ENCODE assay signal across 1 cellular context in the genomic region with DNA sequence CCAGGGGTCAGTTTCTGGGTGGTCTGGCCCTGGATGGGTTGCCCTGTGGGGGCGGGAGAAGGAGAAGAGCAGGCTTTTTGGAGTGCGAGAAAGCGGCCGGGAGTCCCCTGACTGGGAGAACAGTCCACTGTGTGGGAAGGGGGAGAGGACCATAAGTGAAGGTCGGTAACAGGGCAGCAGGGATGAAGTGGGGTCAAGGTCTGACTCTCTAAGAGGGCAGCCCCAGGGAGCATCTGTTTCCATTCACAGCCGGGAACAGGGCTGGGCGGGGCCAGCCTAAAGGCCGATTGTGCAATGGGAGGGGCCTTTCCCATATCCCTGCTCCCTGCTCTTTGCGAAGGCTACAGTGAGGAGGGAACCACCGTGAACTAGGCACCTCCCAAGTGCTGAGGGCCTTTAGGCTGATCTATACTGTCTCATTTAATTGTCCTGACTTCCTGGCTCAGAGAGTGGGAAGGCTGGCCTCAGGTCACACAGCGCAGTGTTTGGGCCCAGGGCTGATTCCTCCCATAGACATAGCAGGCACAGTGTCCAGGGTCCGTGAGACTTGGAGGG.
TF ChIP-seq lines count a peak whose summit lies in the region.

No MANE protein-coding gene starts in this region.

TF ChIP-seq in SK-N-SH treated with all-trans-retinoic acid at 6 μM for 48 hours, 23 proteins besides CTCF, POLR2A, EP300 and RAD21 (continued from another document):
- TF ChIP-seq, protein P1, sequence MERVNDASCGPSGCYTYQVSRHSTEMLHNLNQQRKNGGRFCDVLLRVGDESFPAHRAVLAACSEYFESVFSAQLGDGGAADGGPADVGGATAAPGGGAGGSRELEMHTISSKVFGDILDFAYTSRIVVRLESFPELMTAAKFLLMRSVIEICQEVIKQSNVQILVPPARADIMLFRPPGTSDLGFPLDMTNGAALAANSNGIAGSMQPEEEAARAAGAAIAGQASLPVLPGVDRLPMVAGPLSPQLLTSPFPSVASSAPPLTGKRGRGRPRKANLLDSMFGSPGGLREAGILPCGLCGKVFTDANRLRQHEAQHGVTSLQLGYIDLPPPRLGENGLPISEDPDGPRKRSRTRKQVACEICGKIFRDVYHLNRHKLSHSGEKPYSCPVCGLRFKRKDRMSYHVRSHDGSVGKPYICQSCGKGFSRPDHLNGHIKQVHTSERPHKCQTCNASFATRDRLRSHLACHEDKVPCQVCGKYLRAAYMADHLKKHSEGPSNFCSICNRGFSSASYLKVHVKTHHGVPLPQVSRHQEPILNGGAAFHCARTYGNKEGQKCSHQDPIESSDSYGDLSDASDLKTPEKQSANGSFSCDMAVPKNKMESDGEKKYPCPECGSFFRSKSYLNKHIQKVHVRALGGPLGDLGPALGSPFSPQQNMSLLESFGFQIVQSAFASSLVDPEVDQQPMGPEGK (CRISPR knock-in tag; IDR thresholded peaks at IDR 0.05; ENCODE audit: borderline replicate concordance): no peak
- TF ChIP-seq ZFP3 (CRISPR knock-in tag; IDR thresholded peaks at IDR 0.05) (no peak), TSHZ2 (CRISPR knock-in tag; IDR thresholded peaks at IDR 0.05) (no peak), ZNF8 (CRISPR knock-in tag; IDR thresholded peaks at IDR 0.05) (no peak), ESRRG (CRISPR knock-in tag; IDR thresholded peaks at IDR 0.05) (no peak), SNAI2 (CRISPR knock-in tag; IDR thresholded peaks at IDR 0.05) (no peak), GLIS3 (CRISPR knock-in tag; IDR thresholded peaks at IDR 0.05) (no peak), RARB (CRISPR knock-in tag; IDR thresholded peaks at IDR 0.05) (no peak), PPARA (CRISPR knock-in tag; IDR thresholded peaks at IDR 0.05; ENCODE audit: borderline replicate concordance) (no peak)
TF ChIP-seq in SK-N-SH treated with all-trans-retinoic acid at 6 μM for 48 hours: peak in this region for 0.
